11 cellular contexts compared by ENCODE assay signal in the genomic region with DNA sequence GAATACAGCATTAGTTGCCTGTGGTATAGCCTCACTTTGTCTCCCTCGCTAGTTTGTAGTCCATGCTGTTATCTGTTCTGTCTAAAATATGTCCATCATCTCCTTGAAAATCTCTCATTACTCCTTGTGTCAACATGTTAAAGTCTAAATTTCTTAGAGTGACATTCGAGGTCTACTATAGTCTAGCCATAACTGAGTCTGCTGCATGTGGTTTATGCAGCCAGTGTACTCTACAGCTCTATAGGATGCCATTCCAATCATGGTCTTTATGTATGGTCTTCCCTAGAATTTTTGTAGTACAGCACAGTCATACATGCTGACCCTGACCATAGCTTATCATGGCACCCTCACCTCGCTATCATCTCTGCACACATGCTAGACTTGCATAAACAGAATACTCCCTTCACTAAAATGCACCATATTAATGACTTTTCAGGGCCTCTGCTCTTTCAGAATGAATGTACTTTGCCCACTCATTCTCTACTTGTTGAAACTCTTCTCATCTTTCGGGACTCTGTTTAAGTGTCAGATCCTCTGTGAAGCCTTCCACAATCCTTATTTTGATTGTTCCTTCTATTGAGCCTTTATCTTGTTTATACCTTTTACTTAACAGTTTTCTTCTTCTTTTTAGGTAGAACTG. TPM values are rescaled to one million over a fixed set of nuclear protein-coding genes. Genes with fewer than 3 reads are reported as not detected.
DNase-seq lines count a peak whose midpoint lies in the region; ATAC-seq, FAIRE-seq and TF ChIP-seq lines count a peak whose summit lies in the region.
"Had no signal": no experiment of that assay in that cellular context is flagged by ENCODE, and none has a peak within 500 bp of the region (broad histone marks: within the 10 kb centered on the region; RNA-seq: fewer than 3 reads in every experiment).

No MANE protein-coding gene starts in this region.

- FAIRE-seq in GM19239 (lab: Jason Lieb, UNC), result peak; percentile 95

- H2AK5ac ChIP-seq in mesenchymal stem cell (ENCODE audit: low read length, severe bottlenecking), result no peak overlapping the region

- H3K9me3 ChIP-seq in PC-9 (ENCODE audit: insufficient read depth, low read depth) (no peaks in the 10 kb centered on the region), mesenchymal stem cell (ENCODE audit: control insufficient read depth, low read length) (no peaks in the 10 kb centered on the region)

- H3K27me3 ChIP-seq in PC-9 (ENCODE audit: insufficient read depth, low read depth) (no peaks in the 10 kb centered on the region), mesenchymal stem cell (ENCODE audit: control insufficient read depth in 1 of 2, insufficient read depth in 1 of 2, low read length in 2 of 2) (no peaks in the 10 kb centered on the region)

- H3K27me3 Mint-ChIP-seq in activated B cell treated with CpG ODN at 0.5 μM for 24 hours, result no peaks in the 10 kb centered on the region
- no peaks in the 10 kb centered on the region for H3K27me3 Mint-ChIP-seq in CD14-positive monocyte (ENCODE audit: low read depth in 3 of 3)

- no peak overlapping the region for H3K23ac ChIP-seq in mesenchymal stem cell (ENCODE audit: low read length in 2 of 2)

- H3K9me3 Mint-ChIP-seq in activated B cell treated with CpG ODN at 0.5 μM for 24 hours (peaks cover 2% of the 10 kb centered on the region), CD14-positive monocyte (peaks cover 0 to 2% (median 0%) of the 10 kb centered on the region in 7 donors)

- H3K4me3 ChIP-seq in PC-9 (no peak overlapping the region), mesenchymal stem cell (ENCODE audit: insufficient read depth in 1 of 2, low read depth in 1 of 2, low read length in 2 of 2) (no peak overlapping the region)

- H4K20me1 ChIP-seq in PC-9 (ENCODE audit: insufficient read depth), result 0 out of 2 replicates have a peak, but pooled peaks cover 3% of the 10 kb centered on the region

- H3F3A ChIP-seq in PC-9 (ENCODE audit: insufficient read depth, low read depth), result no peaks in the 10 kb centered on the region

- H3K4me1 ChIP-seq in PC-9 (replicated peaks; ENCODE audit: insufficient read depth) (no peaks in the 10 kb centered on the region), mesenchymal stem cell (ENCODE audit: control insufficient read depth, insufficient read depth, low read depth, low read length) (no peaks in the 10 kb centered on the region)

- H3K79me1 ChIP-seq in mesenchymal stem cell (replicated peaks; ENCODE audit: low read length, poor library complexity, severe bottlenecking), result peaks cover 12% of the 10 kb centered on the region

- H3K27ac Mint-ChIP-seq in activated B cell treated with CpG ODN at 0.5 μM for 24 hours, result peak overlapping the region; percentile 63
- H3K27ac Mint-ChIP-seq in CD14-positive monocyte, result peak overlapping the region in 3 of 7 donors; percentile 6 to 47 (median 39)

- no peaks in the 10 kb centered on the region for H3K9me2 ChIP-seq in PC-9 (ENCODE audit: insufficient read depth)

- H2AFZ ChIP-seq in PC-9, result no peak overlapping the region
- no peak overlapping the region for H2AFZ ChIP-seq in mesenchymal stem cell (ENCODE audit: low read depth, low read length)

- H3K9ac ChIP-seq in mesenchymal stem cell (ENCODE audit: low read length), result no peak overlapping the region

- no TSS peak for BruUV-seq in PC-9 (replicated peaks; lab: Mats Ljungman, UMichigan)

- TF ChIP-seq CTCF in activated B cell treated with CpG ODN at 0.5 μM for 24 hours (IDR thresholded peaks at IDR 0.05) (no peak), CD14-positive monocyte (IDR thresholded peaks at IDR 0.05) (no peak), PC-9 (conservative IDR thresholded peaks at IDR 0.05) (no peak)

- no peak overlapping the region for H2BK15ac ChIP-seq in mesenchymal stem cell (ENCODE audit: low read depth, poor library complexity, severe bottlenecking)

- H3K36me3 ChIP-seq in PC-9 (ENCODE audit: low read depth) (no peaks in the 10 kb centered on the region), mesenchymal stem cell (ENCODE audit: control insufficient read depth in 1 of 2, insufficient read depth in 2 of 2, low read depth in 1 of 2, low read length in 2 of 2) (peaks cover 0 to 50% of the 10 kb centered on the region in 2 experiments)

- H3K4me3 Mint-ChIP-seq in activated B cell treated with CpG ODN at 0.5 μM for 24 hours, result peak overlapping the region; percentile 21
- H3K4me3 Mint-ChIP-seq in CD14-positive monocyte, result no peak overlapping the region

- peaks cover 9% of the 10 kb centered on the region; the same call in 1 of the 2 replicates for H3K79me2 ChIP-seq in PC-9 (ENCODE audit: low read depth)

- intact Hi-C loops in activated B cell treated with CpG ODN at 0.5 μM for 24 hours (cut with micrococcal nuclease) (loop anchor here (5.0 kb wide), 1 partner anchor 36 kb away; no protein-coding TSS in a partner anchor), CD14-positive monocyte (cut with micrococcal nuclease) (no loop called here), PC-9 (cut with micrococcal nuclease; ENCODE audit: unreplicated experiment) (no loop called here)

- no peak overlapping the region for H3K14ac ChIP-seq in mesenchymal stem cell (ENCODE audit: low read length in 2 of 2)

- CTCF ChIA-PET in activated B cell treated with CpG ODN at 0.5 μM for 24 hours (lab: Charles Lee), result no interaction called here
- CTCF ChIA-PET in PC-9 (lab: Charles Lee), result no interaction called here

- peaks cover 47% of the 10 kb centered on the region for H3K36me3 Mint-ChIP-seq in activated B cell treated with CpG ODN at 0.5 μM for 24 hours (ENCODE audit: low read depth)
- peaks cover 25 to 36% of the 10 kb centered on the region in 2 donors for H3K36me3 Mint-ChIP-seq in CD14-positive monocyte

- DNase-seq in GM19239 (ENCODE audit: insufficient read length, low spot score) (no peak), activated B cell treated with CpG ODN at 0.5 μM for 24 hours (no peak), CD14-positive monocyte (ENCODE audit: low spot score) (no peak), DMS153 (lab: John Stamatoyannopoulos, UW) (no peak), PC-9 (no peak), mesenchymal stem cell (no peak)
- DNase-seq: glutamatergic neuron, KG1, NCI-H748 treated with DMSO at 0.1 percent for 48 hours had no signal

- H3K4ac ChIP-seq in mesenchymal stem cell (ENCODE audit: low read depth in 1 of 2, low read length in 2 of 2), result no peak overlapping the region

- no peak overlapping the region for H4K8ac ChIP-seq in mesenchymal stem cell (ENCODE audit: low read length)

- no peak overlapping the region for H2BK120ac ChIP-seq in mesenchymal stem cell (ENCODE audit: low read depth, low read length)

- POLR2A ChIA-PET in activated B cell treated with CpG ODN at 0.5 μM for 24 hours (lab: Charles Lee) (no interaction called here), PC-9 (lab: Charles Lee; ENCODE audit: unreplicated experiment) (no interaction called here)

- H3K4me1 Mint-ChIP-seq in activated B cell treated with CpG ODN at 0.5 μM for 24 hours (peaks cover 92% of the 10 kb centered on the region), CD14-positive monocyte (peaks cover 87% of the 10 kb centered on the region)

- no peak overlapping the region for H2BK12ac ChIP-seq in mesenchymal stem cell (ENCODE audit: low read length in 2 of 2)

- ATAC-seq in GM18502 (IDR thresholded peaks at IDR 0.05; ENCODE audit: poor library complexity, unreplicated experiment), result peak; percentile 72
- ATAC-seq in HG02938 (IDR thresholded peaks at IDR 0.05; ENCODE audit: unreplicated experiment), result peak; percentile 62
- no peak for ATAC-seq in activated B cell treated with CpG ODN at 0.5 μM for 24 hours (ENCODE audit: low read depth)

- no peak overlapping the region for H3K4me2 ChIP-seq in PC-9
- no peak overlapping the region for H3K4me2 ChIP-seq in mesenchymal stem cell (ENCODE audit: low read length, poor library complexity, severe bottlenecking)

- no peak overlapping the region for H4K91ac ChIP-seq in mesenchymal stem cell (ENCODE audit: low read length)

- H3K27ac ChIP-seq in PC-9 (no peak overlapping the region), mesenchymal stem cell (ENCODE audit: low read length, poor library complexity, severe bottlenecking) (no peak overlapping the region)

- no peak overlapping the region for H2BK5ac ChIP-seq in mesenchymal stem cell (ENCODE audit: low read depth, low read length, poor library complexity, severe bottlenecking)

- no peak overlapping the region for H3K18ac ChIP-seq in mesenchymal stem cell (ENCODE audit: low read depth in 1 of 2, low read length in 2 of 2)

- WGBS in mesenchymal stem cell, result over 99% methylated on average over 4 of the region's 4 CpGs

RNA-seq across cellular contexts. Expression of gene TANK, which starts 12.8 kb away (rescaled TPM):
- total RNA-seq in activated B cell treated with CpG ODN at 0.5 μM for 24 hours (130 and 150 TPM in 2 replicates), PC-9 (2021) (31.3 and 46.1 TPM in 2 replicates)
- 10 to 100 TPM; 72.7 to 91.7 TPM for polyA plus RNA-seq in CD14-positive monocyte
- polyA plus RNA-seq in mesenchymal stem cell (2013, experiment 1 of 2), result 50.9 TPM
- 56.2 TPM for polyA plus RNA-seq in mesenchymal stem cell (2013, experiment 2 of 2)
